In genomic region chr1:58392083-58392482, GRCh38 we compare ENCODE assay signal across 15 cellular contexts.
DNase-seq lines count a peak whose midpoint lies in the region; ATAC-seq and TF ChIP-seq lines count a peak whose summit lies in the region.
"Had no signal": no experiment of that assay in that cellular context is flagged by ENCODE, and none has a peak within 500 bp of the region (broad histone marks: within the 10 kb centered on the region; RNA-seq: fewer than 3 reads in every experiment).

No MANE protein-coding gene starts in this region.

- peaks cover 0 to 8% (median 2%) of the 10 kb centered on the region in 4 donors for H3K4me1 ChIP-seq in upper lobe of left lung
- H3K4me1 ChIP-seq: parathyroid adenoma had no signal

- POLR2A ChIA-PET in CD4-positive, alpha-beta T cell (lab: Charles Lee) = no interaction called here

- H3K27ac ChIP-seq in CD4-positive, alpha-beta T cell (ENCODE audit: low read depth, low read length) = no peak overlapping the region
- no peak overlapping the region for H3K27ac ChIP-seq in upper lobe of left lung
- H3K27ac ChIP-seq: epithelial cell of prostate, parathyroid adenoma, transverse colon had no signal

- H3K27ac Mint-ChIP-seq in CD4-positive, alpha-beta T cell = no peak overlapping the region
- H3K27ac Mint-ChIP-seq in activated T-helper 17 cell treated with anti-CD3 and anti-CD28 coated beads, Interleukin-2, amount 50 U/mL, for 72 hours = no peak overlapping the region
- H3K27ac Mint-ChIP-seq in mesothelial cell of epicardium = no peak overlapping the region
- H3K27ac Mint-ChIP-seq: CD14-positive monocyte had no signal

- H3K36me3 ChIP-seq in upper lobe of left lung = no peaks in the 10 kb centered on the region
- H3K36me3 ChIP-seq: transverse colon had no signal

- no peaks in the 10 kb centered on the region for H3K9me3 ChIP-seq in CD4-positive, alpha-beta T cell (ENCODE audit: control insufficient read depth, low read length)
- H3K9me3 ChIP-seq in upper lobe of left lung = no peaks in the 10 kb centered on the region
- H3K9me3 ChIP-seq: transverse colon had no signal

- peak; percentile 66 for ATAC-seq in CD4-positive, alpha-beta T cell (ENCODE audit: poor library complexity)
- peak; percentile 62 for ATAC-seq in HG03103 (IDR thresholded peaks at IDR 0.05; ENCODE audit: low read depth, unreplicated experiment)
- peak; percentile 87 for ATAC-seq in activated T-helper 17 cell treated with anti-CD3 and anti-CD28 coated beads, Interleukin-2, amount 50 U/mL, for 72 hours (replicated peaks)
- ATAC-seq in upper lobe of left lung (ENCODE audit: low FRiP score in 2 of 2) = no peak

- H3K36me3 Mint-ChIP-seq in CD4-positive, alpha-beta T cell (ENCODE audit: low read depth) = no peaks in the 10 kb centered on the region
- no peaks in the 10 kb centered on the region for H3K36me3 Mint-ChIP-seq in activated T-helper 17 cell treated with anti-CD3 and anti-CD28 coated beads, Interleukin-2, amount 50 U/mL, for 72 hours (ENCODE audit: low read depth)
- H3K36me3 Mint-ChIP-seq in mesothelial cell of epicardium = no peaks in the 10 kb centered on the region
- H3K36me3 Mint-ChIP-seq: CD14-positive monocyte had no signal

- H3K27me3 Mint-ChIP-seq in CD4-positive, alpha-beta T cell = no peaks in the 10 kb centered on the region
- peaks cover 3% of the 10 kb centered on the region for H3K27me3 Mint-ChIP-seq in activated T-helper 17 cell treated with anti-CD3 and anti-CD28 coated beads, Interleukin-2, amount 50 U/mL, for 72 hours
- H3K27me3 Mint-ChIP-seq in mesothelial cell of epicardium (ENCODE audit: low read depth) = no peaks in the 10 kb centered on the region

- intact Hi-C loops in CD4-positive, alpha-beta T cell (cut with DNase I, micrococcal nuclease) = no loop called here

- no peaks in the 10 kb centered on the region for H3K27me3 ChIP-seq in CD4-positive, alpha-beta T cell (ENCODE audit: control insufficient read depth, insufficient read depth, low read length)
- H3K27me3 ChIP-seq in upper lobe of left lung = no peaks in the 10 kb centered on the region
- H3K27me3 ChIP-seq: transverse colon had no signal

- no peak for TF ChIP-seq POLR2A in upper lobe of left lung (IDR thresholded peaks at IDR 0.05)

- no peak overlapping the region for H3K4me3 ChIP-seq in upper lobe of left lung
- H3K4me3 ChIP-seq: transverse colon had no signal

- H3K4me1 Mint-ChIP-seq in CD4-positive, alpha-beta T cell (ENCODE audit: low read depth) = no peaks in the 10 kb centered on the region
- H3K4me1 Mint-ChIP-seq in activated T-helper 17 cell treated with anti-CD3 and anti-CD28 coated beads, Interleukin-2, amount 50 U/mL, for 72 hours = no peaks in the 10 kb centered on the region
- peaks cover 7% of the 10 kb centered on the region for H3K4me1 Mint-ChIP-seq in mesothelial cell of epicardium

- no peaks in the 10 kb centered on the region for H3K9me3 Mint-ChIP-seq in CD4-positive, alpha-beta T cell
- no peaks in the 10 kb centered on the region for H3K9me3 Mint-ChIP-seq in activated T-helper 17 cell treated with anti-CD3 and anti-CD28 coated beads, Interleukin-2, amount 50 U/mL, for 72 hours
- H3K9me3 Mint-ChIP-seq in mesothelial cell of epicardium = no peaks in the 10 kb centered on the region
- H3K9me3 Mint-ChIP-seq: CD14-positive monocyte had no signal

- no peak for TF ChIP-seq EP300 in upper lobe of left lung (IDR thresholded peaks at IDR 0.05)

- 73 to 83% methylated on average over 6 of the region's 6 CpGs for WGBS in upper lobe of left lung, 2 donors

- CTCF ChIA-PET in CD4-positive, alpha-beta T cell (lab: Charles Lee) = no interaction called here

- no peak for TF ChIP-seq CTCF in CD4-positive, alpha-beta T cell (IDR thresholded peaks at IDR 0.05)
- TF ChIP-seq CTCF in mesothelial cell of epicardium (IDR thresholded peaks at IDR 0.05; ENCODE audit: unreplicated experiment) (no peak), upper lobe of left lung (IDR thresholded peaks at IDR 0.05) (no peak)

- no peak for DNase-seq in CD4-positive, alpha-beta T cell
- DNase-seq in GM19238 (ENCODE audit: insufficient read length, low spot score) (peak; percentile 3), amniotic stem cell (lab: John Stamatoyannopoulos, UW) (no peak), mesothelial cell of epicardium (ENCODE audit: low spot score in 2 of 2, unreplicated experiment in 2 of 2) (no peak), upper lobe of left lung (no peak), cerebellar cortex (ENCODE audit: low spot score) (no peak)
- DNase-seq: activated CD4-positive, CD25-positive, alpha-beta regulatory T cell treated with anti-CD3 and anti-CD28 coated beads, Interleukin-2, amount 50 U/mL, for 72 hours; aorta; MV-4-11; transverse colon had no signal

- H3K4me3 Mint-ChIP-seq in CD4-positive, alpha-beta T cell = no peak overlapping the region
- H3K4me3 Mint-ChIP-seq in activated T-helper 17 cell treated with anti-CD3 and anti-CD28 coated beads, Interleukin-2, amount 50 U/mL, for 72 hours = no peak overlapping the region
- no peak overlapping the region for H3K4me3 Mint-ChIP-seq in mesothelial cell of epicardium
- H3K4me3 Mint-ChIP-seq: CD14-positive monocyte had no signal

Comparison
In these comparisons a context has a peak if more than half of its experiments do, and no peak if none do; other contexts are left out.
1. ATAC-seq: peak in CD4-positive, alpha-beta T cell (single experiment), HG03103 (single experiment) and activated T-helper 17 cell treated with anti-CD3 and anti-CD28 coated beads, Interleukin-2, amount 50 U/mL, for 72 hours (single experiment); none in upper lobe of left lung (0 of 2).